ENCODE assay signal across 8 cellular contexts in the genomic region with DNA sequence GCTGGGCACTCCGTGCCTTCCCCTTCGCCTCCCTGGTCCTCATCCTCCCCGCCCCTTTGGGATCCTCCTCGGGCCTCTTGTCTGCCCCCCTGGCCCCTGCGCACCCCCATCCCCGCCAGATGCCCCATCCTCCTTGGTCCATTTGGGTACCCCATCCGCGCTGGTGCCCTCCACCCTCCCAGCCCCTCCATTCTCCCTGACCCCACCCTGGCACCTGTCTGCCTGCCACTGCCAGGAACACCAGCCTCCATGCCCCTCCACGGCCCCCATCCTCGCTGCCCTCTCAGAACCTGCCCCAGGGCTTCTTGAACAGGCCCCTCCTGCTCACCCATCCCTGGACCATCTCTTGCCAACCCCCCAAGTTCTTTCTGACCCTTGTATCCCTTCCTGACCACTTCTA. TPM values are rescaled to one million over a fixed set of nuclear protein-coding genes. Genes with fewer than 3 reads are reported as not detected.
DNase-seq lines count a peak whose midpoint lies in the region; ATAC-seq and TF ChIP-seq lines count a peak whose summit lies in the region.

No MANE protein-coding gene starts in this region.

- intact Hi-C loops in esophagus squamous epithelium (cut with DNase I): no loop called here

- H3K27me3 Mint-ChIP-seq in CD8-positive, alpha-beta memory T cell: no peaks in the 10 kb centered on the region
- no peaks in the 10 kb centered on the region for H3K27me3 Mint-ChIP-seq in osteocyte (ENCODE audit: unreplicated experiment)

- peak overlapping the region; percentile 90 to 97 (median 92) for H3K4me3 Mint-ChIP-seq in CD8-positive, alpha-beta memory T cell
- H3K4me3 Mint-ChIP-seq in osteocyte (ENCODE audit: unreplicated experiment): peak overlapping the region; percentile 86

- H3K27ac ChIP-seq in CD8-positive, alpha-beta memory T cell (ENCODE audit: low read depth, low read length): peak overlapping the region; percentile 64
- H3K27ac ChIP-seq in RWPE1 (peak overlapping the region; percentile 82), esophagus squamous epithelium (peak overlapping the region; percentile 84 to 94 (median 92))

- no peaks in the 10 kb centered on the region for H3K27me3 ChIP-seq in CD8-positive, alpha-beta memory T cell (ENCODE audit: insufficient read depth, low read length, poor library complexity, severe bottlenecking)
- H3K27me3 ChIP-seq in esophagus squamous epithelium: no peaks in the 10 kb centered on the region

- no peak for DNase-seq in CD8-positive, alpha-beta memory T cell
- DNase-seq in RWPE1 (ENCODE audit: low spot score) (no peak), esophagus squamous epithelium (lab: John Stamatoyannopoulos, UW) (no peak), osteocyte (ENCODE audit: extremely low spot score, unreplicated experiment) (no peak), NCI-H1092 (lab: John Stamatoyannopoulos, UW) (no peak), SK-N-DZ (ENCODE audit: low spot score) (no peak)

- peaks cover 55 to 76% (median 70%) of the 10 kb centered on the region in 3 donors for H3K4me1 Mint-ChIP-seq in CD8-positive, alpha-beta memory T cell
- peaks cover 26% of the 10 kb centered on the region for H3K4me1 Mint-ChIP-seq in osteocyte (ENCODE audit: unreplicated experiment)

- no peaks in the 10 kb centered on the region for H3K9me3 ChIP-seq in CD8-positive, alpha-beta memory T cell (ENCODE audit: low read length)
- no peaks in the 10 kb centered on the region for H3K9me3 ChIP-seq in esophagus squamous epithelium

- H3K36me3 Mint-ChIP-seq in CD8-positive, alpha-beta memory T cell: peaks cover 0 to 39% (median 3%) of the 10 kb centered on the region in 3 donors
- H3K36me3 Mint-ChIP-seq in osteocyte (ENCODE audit: unreplicated experiment): peaks cover 3% of the 10 kb centered on the region

- POLR2A ChIA-PET in CD8-positive, alpha-beta memory T cell (lab: Charles Lee): no interaction called here
- POLR2A ChIA-PET in RWPE1 (lab: Yijun Ruan, JAX; ENCODE audit: low non-redundant PET): no interaction called here

- H3K4me3 ChIP-seq in CD8-positive, alpha-beta memory T cell (ENCODE audit: low read length): peak overlapping the region; percentile 74
- H3K4me3 ChIP-seq in esophagus squamous epithelium: peak overlapping the region; percentile 81 to 94 (median 87)

- no peak for TF ChIP-seq POLR2A in esophagus squamous epithelium (IDR thresholded peaks at IDR 0.05)

- TF ChIP-seq CTCF in RWPE1 (conservative IDR thresholded peaks at IDR 0.05; ENCODE audit: low read depth) (no peak), esophagus squamous epithelium (IDR thresholded peaks at IDR 0.05) (no peak), osteocyte (IDR thresholded peaks at IDR 0.05) (no peak)

- H3K36me3 ChIP-seq in CD8-positive, alpha-beta memory T cell (ENCODE audit: insufficient read depth, low read length): no peaks in the 10 kb centered on the region
- peaks cover 0 to 28% (median under 1%) of the 10 kb centered on the region in 3 donors for H3K36me3 ChIP-seq in esophagus squamous epithelium

- CTCF ChIA-PET in CD8-positive, alpha-beta memory T cell (lab: Charles Lee): no interaction called here
- CTCF ChIA-PET in RWPE1 (lab: Yijun Ruan, JAX): interaction anchor here (0.8 kb wide), 1 partner anchor 14 kb away, joined by 3 read pairs; no protein-coding TSS in a partner anchor

- WGBS in esophagus squamous epithelium, 2 donors: 2 to 3% methylated on average over 8 to 10 of the region's 10 CpGs

- H3K4me1 ChIP-seq in CD8-positive, alpha-beta memory T cell (ENCODE audit: insufficient read depth, low read length): peaks cover 54% of the 10 kb centered on the region
- H3K4me1 ChIP-seq in esophagus squamous epithelium: peaks cover 39 to 69% (median 41%) of the 10 kb centered on the region in 3 donors

- peak overlapping the region; percentile 93 to 100 (median 100) for H3K27ac Mint-ChIP-seq in CD8-positive, alpha-beta memory T cell
- peak overlapping the region; percentile 82 for H3K27ac Mint-ChIP-seq in osteocyte (ENCODE audit: unreplicated experiment)

- no peak for ATAC-seq in GM18498 (IDR thresholded peaks at IDR 0.05; ENCODE audit: unreplicated experiment)
- no peak for ATAC-seq in GM18867 (IDR thresholded peaks at IDR 0.05; ENCODE audit: unreplicated experiment)

- no peaks in the 10 kb centered on the region for H3K9me3 Mint-ChIP-seq in CD8-positive, alpha-beta memory T cell
- H3K9me3 Mint-ChIP-seq in osteocyte (ENCODE audit: unreplicated experiment): no peaks in the 10 kb centered on the region

RNA-seq across cellular contexts. Expression of a gene that starts 0.7 kb away (rescaled TPM):
- 10 to 100 TPM; 61.5 to 66.0 TPM for total RNA-seq in CD8-positive, alpha-beta memory T cell
- polyA plus RNA-seq in CD8-positive, alpha-beta memory T cell: 21.7 TPM
- 10 to 100 TPM; 24.5 to 34.4 (median 29.4) TPM for total RNA-seq in esophagus squamous epithelium
- total RNA-seq in osteocyte: 19.8 and 24.2 TPM in 2 replicates
- polyA plus RNA-seq in SK-N-DZ (2014; cell fraction: cytosol; rRNA removed): 22.8 and 25.8 TPM in 2 replicates
- polyA plus RNA-seq in SK-N-DZ (2014; cell fraction: nucleus; rRNA removed): 18.4 and 19.8 TPM in 2 replicates

RNA-seq across cellular contexts. Expression of a gene that starts 35.7 kb away (rescaled TPM):
- under 1 TPM in 1 of 2 experiments, not detected in 1; 0.37 TPM for total RNA-seq in CD8-positive, alpha-beta memory T cell
- polyA plus RNA-seq in CD8-positive, alpha-beta memory T cell: not detected
- total RNA-seq in esophagus squamous epithelium (1,000 to 10,000 TPM; 1,060 to 2,609 (median 1,818) TPM), osteocyte (not detected in 2 replicates)
- 0.81 TPM in 1 of 2 replicates, not detected in the other for polyA plus RNA-seq in SK-N-DZ (2014; cell fraction: cytosol; rRNA removed)
- polyA plus RNA-seq in SK-N-DZ (2014; cell fraction: nucleus; rRNA removed): 0.12 TPM in 1 of 2 replicates, not detected in the other

RNA-seq across cellular contexts. Expression of a gene that starts 39.5 kb away (rescaled TPM):
- total RNA-seq in CD8-positive, alpha-beta memory T cell: 10 to 100 TPM; 23.6 to 24.9 TPM
- polyA plus RNA-seq in CD8-positive, alpha-beta memory T cell: 19.1 TPM
- total RNA-seq in esophagus squamous epithelium (10 to 100 TPM in 3 of 4 donors, 1 to 10 TPM in 1; 9.9 to 20.9 (median 13.1) TPM), osteocyte (14.2 TPM in 2 replicates)
- 10.4 and 13.6 TPM in 2 replicates for polyA plus RNA-seq in SK-N-DZ (2014; cell fraction: cytosol; rRNA removed)
- 5.5 and 6.5 TPM in 2 replicates for polyA plus RNA-seq in SK-N-DZ (2014; cell fraction: nucleus; rRNA removed)

Comparison
In these comparisons a context has a peak if more than half of its experiments do, and no peak if none do; other contexts are left out.
1. RNA of a gene that starts 35.7 kb away (total RNA-seq): 1,060 to 2,609 TPM in esophagus squamous epithelium; 0.37 TPM in CD8-positive, alpha-beta memory T cell and not detected in osteocyte; every median in the first group is over 100 times any median in the second.
2. Peak in every context shown above with its lines, with median percentiles within 50 percentile points of each other: H3K27ac ChIP-seq.